Comparison of ENCODE assay signal across 1 cellular context in the genomic region with DNA sequence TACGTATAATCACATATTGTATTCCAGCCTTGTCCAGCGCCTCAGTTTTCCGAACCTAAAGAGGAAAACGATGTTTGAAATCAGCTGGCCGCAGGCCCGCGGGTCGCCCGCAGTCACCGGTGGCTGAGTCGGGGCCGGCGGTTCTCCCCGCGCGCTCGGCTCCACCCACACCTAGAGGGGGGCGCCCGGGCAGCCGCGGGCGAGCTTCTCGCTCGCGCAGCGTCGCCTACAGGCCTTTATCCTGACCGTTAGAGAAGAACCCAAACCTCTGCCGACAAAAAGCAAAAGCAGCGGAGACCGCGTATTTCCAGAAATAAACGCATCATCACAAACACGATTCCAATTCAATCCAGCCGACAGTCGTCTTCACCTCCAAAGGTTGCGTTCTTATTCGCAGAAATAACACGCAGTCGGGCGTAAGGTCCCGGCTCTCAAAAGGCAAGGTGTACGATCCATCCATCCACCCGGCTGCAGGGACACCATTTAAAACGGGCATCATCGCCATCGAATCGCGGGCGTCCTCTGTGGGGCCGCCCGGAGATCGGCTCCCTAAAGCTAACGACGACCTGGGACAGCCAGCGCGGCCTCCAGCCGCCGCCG.
TF ChIP-seq lines count a peak whose summit lies in the region.

No MANE protein-coding gene starts in this region.

TF ChIP-seq in K562, 482 proteins besides CTCF, POLR2A, EP300 and RAD21 (continued from another document and continues in another):
- TF ChIP-seq CLOCK (CRISPR knock-in tag; IDR thresholded peaks at IDR 0.05; ENCODE audit: borderline replicate concordance) (no peak), TBP (optimal IDR thresholded peaks at IDR 0.05; ENCODE audit: low read depth, low read length) (peak; percentile 26), TEAD1 (CRISPR knock-in tag; IDR thresholded peaks at IDR 0.05) (no peak), RBM15 (IDR thresholded peaks at IDR 0.05; ENCODE audit: insufficient read depth, low read length) (no peak), ADNP (tag; IDR thresholded peaks at IDR 0.05) (no peak), SIRT6 (IDR thresholded peaks at IDR 0.05; ENCODE audit: low read depth, low read length) (no peak), NFIC (IDR thresholded peaks at IDR 0.05) (peak; percentile 35; the same call in 1 of the 2 replicates), DPF2 (IDR thresholded peaks at IDR 0.05) (no peak), ZNF224 (CRISPR knock-in tag; IDR thresholded peaks at IDR 0.05) (no peak), TCF7L2 (IDR thresholded peaks at IDR 0.05; ENCODE audit: low read depth, low read length) (no peak), RREB1 (CRISPR knock-in tag; IDR thresholded peaks at IDR 0.05) (no peak), MGA (IDR thresholded peaks at IDR 0.05) (no peak), RAD51 (IDR thresholded peaks at IDR 0.05; ENCODE audit: borderline replicate concordance, low read depth) (no peak), ZNF668 (CRISPR knock-in tag; IDR thresholded peaks at IDR 0.05) (no peak), BCL6 (CRISPR knock-in tag; IDR thresholded peaks at IDR 0.05) (no peak)
- TF ChIP-seq, protein P1, sequence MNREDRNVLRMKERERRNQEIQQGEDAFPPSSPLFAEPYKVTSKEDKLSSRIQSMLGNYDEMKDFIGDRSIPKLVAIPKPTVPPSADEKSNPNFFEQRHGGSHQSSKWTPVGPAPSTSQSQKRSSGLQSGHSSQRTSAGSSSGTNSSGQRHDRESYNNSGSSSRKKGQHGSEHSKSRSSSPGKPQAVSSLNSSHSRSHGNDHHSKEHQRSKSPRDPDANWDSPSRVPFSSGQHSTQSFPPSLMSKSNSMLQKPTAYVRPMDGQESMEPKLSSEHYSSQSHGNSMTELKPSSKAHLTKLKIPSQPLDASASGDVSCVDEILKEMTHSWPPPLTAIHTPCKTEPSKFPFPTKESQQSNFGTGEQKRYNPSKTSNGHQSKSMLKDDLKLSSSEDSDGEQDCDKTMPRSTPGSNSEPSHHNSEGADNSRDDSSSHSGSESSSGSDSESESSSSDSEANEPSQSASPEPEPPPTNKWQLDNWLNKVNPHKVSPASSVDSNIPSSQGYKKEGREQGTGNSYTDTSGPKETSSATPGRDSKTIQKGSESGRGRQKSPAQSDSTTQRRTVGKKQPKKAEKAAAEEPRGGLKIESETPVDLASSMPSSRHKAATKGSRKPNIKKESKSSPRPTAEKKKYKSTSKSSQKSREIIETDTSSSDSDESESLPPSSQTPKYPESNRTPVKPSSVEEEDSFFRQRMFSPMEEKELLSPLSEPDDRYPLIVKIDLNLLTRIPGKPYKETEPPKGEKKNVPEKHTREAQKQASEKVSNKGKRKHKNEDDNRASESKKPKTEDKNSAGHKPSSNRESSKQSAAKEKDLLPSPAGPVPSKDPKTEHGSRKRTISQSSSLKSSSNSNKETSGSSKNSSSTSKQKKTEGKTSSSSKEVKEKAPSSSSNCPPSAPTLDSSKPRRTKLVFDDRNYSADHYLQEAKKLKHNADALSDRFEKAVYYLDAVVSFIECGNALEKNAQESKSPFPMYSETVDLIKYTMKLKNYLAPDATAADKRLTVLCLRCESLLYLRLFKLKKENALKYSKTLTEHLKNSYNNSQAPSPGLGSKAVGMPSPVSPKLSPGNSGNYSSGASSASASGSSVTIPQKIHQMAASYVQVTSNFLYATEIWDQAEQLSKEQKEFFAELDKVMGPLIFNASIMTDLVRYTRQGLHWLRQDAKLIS (CRISPR knock-in tag; IDR thresholded peaks at IDR 0.05) = peak; percentile 83; the same call in 1 of the 2 replicates
- TF ChIP-seq, protein P2, sequence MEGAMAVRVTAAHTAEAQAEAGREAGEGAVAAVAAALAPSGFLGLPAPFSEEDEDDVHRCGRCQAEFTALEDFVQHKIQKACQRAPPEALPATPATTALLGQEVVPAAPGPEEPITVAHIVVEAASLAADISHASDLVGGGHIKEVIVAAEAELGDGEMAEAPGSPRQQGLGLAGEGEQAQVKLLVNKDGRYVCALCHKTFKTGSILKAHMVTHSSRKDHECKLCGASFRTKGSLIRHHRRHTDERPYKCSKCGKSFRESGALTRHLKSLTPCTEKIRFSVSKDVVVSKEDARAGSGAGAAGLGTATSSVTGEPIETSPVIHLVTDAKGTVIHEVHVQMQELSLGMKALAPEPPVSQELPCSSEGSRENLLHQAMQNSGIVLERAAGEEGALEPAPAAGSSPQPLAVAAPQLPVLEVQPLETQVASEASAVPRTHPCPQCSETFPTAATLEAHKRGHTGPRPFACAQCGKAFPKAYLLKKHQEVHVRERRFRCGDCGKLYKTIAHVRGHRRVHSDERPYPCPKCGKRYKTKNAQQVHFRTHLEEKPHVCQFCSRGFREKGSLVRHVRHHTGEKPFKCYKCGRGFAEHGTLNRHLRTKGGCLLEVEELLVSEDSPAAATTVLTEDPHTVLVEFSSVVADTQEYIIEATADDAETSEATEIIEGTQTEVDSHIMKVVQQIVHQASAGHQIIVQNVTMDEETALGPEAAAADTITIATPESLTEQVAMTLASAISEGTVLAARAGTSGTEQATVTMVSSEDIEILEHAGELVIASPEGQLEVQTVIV (CRISPR knock-in tag; IDR thresholded peaks at IDR 0.05; ENCODE audit: borderline replicate concordance) = no peak
